18 cellular contexts compared by ENCODE assay signal in the genomic region with DNA sequence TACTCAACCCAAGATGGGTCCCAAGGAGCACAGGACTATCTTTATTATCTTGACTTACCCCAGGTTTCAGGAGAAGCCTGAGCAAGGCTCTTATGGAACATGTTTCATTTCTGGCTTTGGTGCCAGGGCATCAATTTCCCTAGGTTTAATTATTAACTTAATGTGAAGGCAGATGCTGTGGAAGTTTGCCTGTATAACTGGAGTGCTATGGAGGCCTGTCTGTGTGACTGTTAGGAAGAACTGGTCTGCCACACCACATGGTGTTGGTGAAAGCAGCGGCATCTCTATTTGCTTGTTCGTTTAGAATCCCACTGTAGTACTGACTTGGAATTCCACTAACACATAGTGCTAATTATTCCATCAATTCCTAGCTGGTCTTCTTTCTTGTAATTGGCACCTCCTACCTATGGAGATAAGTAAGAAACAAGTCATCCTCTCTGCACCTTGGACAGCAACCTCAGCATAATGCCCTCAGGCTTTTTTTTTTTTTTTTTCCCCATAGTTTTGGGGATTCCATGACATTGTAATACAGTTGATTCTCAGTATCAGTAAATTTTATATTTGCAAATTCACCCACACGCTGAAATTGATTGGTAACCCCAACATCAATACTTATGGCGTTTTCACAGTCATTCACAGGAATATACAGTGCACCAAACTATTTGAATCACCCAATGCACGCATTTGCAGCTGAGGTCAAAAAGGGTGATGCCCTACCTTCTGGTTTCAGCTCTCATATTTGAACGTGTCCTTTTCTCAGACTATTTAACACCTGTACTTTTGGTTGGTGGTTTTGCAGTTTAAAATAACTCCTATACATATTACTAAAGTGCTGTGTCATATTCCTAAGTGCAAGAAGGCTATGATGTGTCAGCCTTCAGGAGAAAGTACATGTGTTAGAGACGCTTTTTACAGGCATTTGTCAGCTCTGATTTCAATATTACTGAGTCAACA.
"Had no signal": no experiment of that assay in that cellular context is flagged by ENCODE, and none has a peak within 500 bp of the region (broad histone marks: within the 10 kb centered on the region; RNA-seq: fewer than 3 reads in every experiment).

No MANE protein-coding gene starts in this region.

- H3K4me3 ChIP-seq: cardiac muscle cell, lower lobe of right lung, tibial artery had no signal

- H3K27ac ChIP-seq: cardiac muscle cell, lower lobe of right lung, neutrophil, tibial artery had no signal

- H3K4me3 Mint-ChIP-seq: activated CD4-positive, alpha-beta memory T cell treated with anti-CD3 and anti-CD28 coated beads for 36 hours; activated naive CD8-positive, alpha-beta T cell treated with anti-CD3 and anti-CD28 coated beads, Interleukin-2, amount 10 ng/mL, durations not matched to agents 7 days and 5 days; activated T-helper 17 cell treated with anti-CD3 and anti-CD28 coated beads, Interleukin-2, amount 50 U/mL, for 72 hours; dendritic cell treated with granulocyte-macrophage colony-stimulating factor and Interleukin-4, amounts not matched to agents 40 ng/mL and 50 ng/mL, for 4 days; natural killer cell had no signal

- H3K27me3 Mint-ChIP-seq: activated CD4-positive, alpha-beta memory T cell treated with anti-CD3 and anti-CD28 coated beads for 36 hours; activated naive CD8-positive, alpha-beta T cell treated with anti-CD3 and anti-CD28 coated beads, Interleukin-2, amount 10 ng/mL, durations not matched to agents 7 days and 5 days; activated T-helper 17 cell treated with anti-CD3 and anti-CD28 coated beads, Interleukin-2, amount 50 U/mL, for 72 hours; dendritic cell treated with granulocyte-macrophage colony-stimulating factor and Interleukin-4, amounts not matched to agents 40 ng/mL and 50 ng/mL, for 4 days had no signal

- H3K36me3 ChIP-seq: cardiac muscle cell, lower lobe of right lung, neutrophil, tibial artery had no signal

- H3K4me1 Mint-ChIP-seq: activated naive CD8-positive, alpha-beta T cell treated with anti-CD3 and anti-CD28 coated beads, Interleukin-2, amount 10 ng/mL, durations not matched to agents 7 days and 5 days; activated T-helper 17 cell treated with anti-CD3 and anti-CD28 coated beads, Interleukin-2, amount 50 U/mL, for 72 hours; natural killer cell had no signal

- H3K27ac Mint-ChIP-seq: activated CD4-positive, alpha-beta memory T cell treated with anti-CD3 and anti-CD28 coated beads for 36 hours; activated naive CD8-positive, alpha-beta T cell treated with anti-CD3 and anti-CD28 coated beads, Interleukin-2, amount 10 ng/mL, durations not matched to agents 7 days and 5 days; activated T-helper 17 cell treated with anti-CD3 and anti-CD28 coated beads, Interleukin-2, amount 50 U/mL, for 72 hours; dendritic cell treated with granulocyte-macrophage colony-stimulating factor and Interleukin-4, amounts not matched to agents 40 ng/mL and 50 ng/mL, for 4 days; natural killer cell had no signal

- ATAC-seq: activated T-helper 17 cell treated with anti-CD3 and anti-CD28 coated beads, Interleukin-2, amount 50 U/mL, for 72 hours; left colon; lower lobe of right lung; natural killer cell had no signal

- DNase-seq: activated CD4-positive, alpha-beta memory T cell treated with anti-CD3 and anti-CD28 coated beads for 36 hours; activated CD4-positive, alpha-beta T cell treated with anti-CD3 and anti-CD28 coated beads for 4 hours; activated naive CD4-positive, alpha-beta T cell; activated naive CD8-positive, alpha-beta T cell treated with anti-CD3 and anti-CD28 coated beads, Interleukin-2, amount 10 ng/mL, durations not matched to agents 7 days and 5 days; amygdala; effector memory CD4-positive, alpha-beta T cell; left colon; lower lobe of right lung; natural killer cell; stimulated activated naive CD4-positive, alpha-beta T cell; substantia nigra; T-helper 2 cell; tibial artery had no signal

- H3K36me3 Mint-ChIP-seq: activated CD4-positive, alpha-beta memory T cell treated with anti-CD3 and anti-CD28 coated beads for 36 hours; activated naive CD8-positive, alpha-beta T cell treated with anti-CD3 and anti-CD28 coated beads, Interleukin-2, amount 10 ng/mL, durations not matched to agents 7 days and 5 days; natural killer cell had no signal

- FAIRE-seq: urothelium cell line had no signal

- H3K9me3 Mint-ChIP-seq: activated CD4-positive, alpha-beta memory T cell treated with anti-CD3 and anti-CD28 coated beads for 36 hours; activated naive CD8-positive, alpha-beta T cell treated with anti-CD3 and anti-CD28 coated beads, Interleukin-2, amount 10 ng/mL, durations not matched to agents 7 days and 5 days; activated T-helper 17 cell treated with anti-CD3 and anti-CD28 coated beads, Interleukin-2, amount 50 U/mL, for 72 hours had no signal

- H3K4me1 ChIP-seq: lower lobe of right lung, tibial artery had no signal

- H3K9me3 ChIP-seq: lower lobe of right lung, neutrophil, tibial artery had no signal

- H3K27me3 ChIP-seq: cardiac muscle cell, neutrophil, tibial artery had no signal
